5 cellular contexts compared by ENCODE assay signal in the genomic region with DNA sequence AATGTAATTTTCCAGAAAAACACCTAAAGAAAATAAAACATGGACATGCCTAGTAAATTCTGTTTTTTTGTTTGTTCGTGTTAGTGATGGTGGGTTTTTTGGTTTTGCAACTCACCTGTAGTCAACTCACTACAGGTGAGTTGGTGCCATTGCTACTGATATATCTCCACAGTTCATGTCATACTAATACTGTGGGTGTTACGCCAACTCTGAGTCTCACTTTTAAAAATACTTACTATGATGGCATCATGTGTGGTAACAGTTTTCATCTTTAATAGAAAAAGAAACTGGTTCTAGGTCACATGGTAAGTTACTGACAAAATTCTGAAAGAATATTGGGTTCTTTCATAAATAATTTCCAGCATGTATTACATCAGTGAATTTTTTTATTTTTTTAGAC.
"Had no signal": no experiment of that assay in that cellular context is flagged by ENCODE, and none has a peak within 500 bp of the region (broad histone marks: within the 10 kb centered on the region; RNA-seq: fewer than 3 reads in every experiment).

No MANE protein-coding gene starts in this region.

- H3K27ac Mint-ChIP-seq: GM23338, H9, IgD-negative memory B cell had no signal

- H3K4me1 Mint-ChIP-seq: GM23338, H9 had no signal

- ATAC-seq: GM23338, HepG2 had no signal

- H3K4me3 Mint-ChIP-seq: GM23338, H9, IgD-negative memory B cell had no signal

- H3K27me3 Mint-ChIP-seq: IgD-negative memory B cell had no signal

- H3K9me3 Mint-ChIP-seq: GM23338, H9 had no signal

- H3K36me3 Mint-ChIP-seq: IgD-negative memory B cell had no signal

- DNase-seq: H9, HCEC 1CT had no signal
